Comparison of ENCODE assay signal across 11 cellular contexts in genomic region chr12:113332688-113333087, GRCh38. TPM values are rescaled to one million over a fixed set of nuclear protein-coding genes. Genes with fewer than 3 reads are reported as not detected.
DNase-seq lines count a peak whose midpoint lies in the region; ATAC-seq and TF ChIP-seq lines count a peak whose summit lies in the region.
"Had no signal": no experiment of that assay in that cellular context is flagged by ENCODE, and none has a peak within 500 bp of the region (broad histone marks: within the 10 kb centered on the region; RNA-seq: fewer than 3 reads in every experiment).

No MANE protein-coding gene starts in this region.

- H3K27ac ChIP-seq in OCI-LY1 (ENCODE audit: low read depth, low read length, poor library complexity, severe bottlenecking) (peak overlapping the region; percentile 54), spleen (peak overlapping the region in 6 of 8 donors; percentile 89 to 95 (median 91))
- H3K27ac ChIP-seq: foreskin keratinocyte had no signal

- peak overlapping the region; percentile 31 for H3K4me3 Mint-ChIP-seq in activated CD4-positive, alpha-beta T cell treated with anti-CD3 and anti-CD28 coated beads, Interleukin-2, amount 10 ng/mL, durations not matched to agents 7 days and 5 days
- peak overlapping the region; percentile 34 for H3K4me3 Mint-ChIP-seq in glutamatergic neuron (ENCODE audit: unreplicated experiment)
- peak overlapping the region in 1 of 5 donors; percentile 90 for H3K4me3 Mint-ChIP-seq in immature natural killer cell
- H3K4me3 Mint-ChIP-seq: GM23338 had no signal

- no peak overlapping the region for H3K27ac Mint-ChIP-seq in activated CD4-positive, alpha-beta T cell treated with anti-CD3 and anti-CD28 coated beads, Interleukin-2, amount 10 ng/mL, durations not matched to agents 7 days and 5 days
- H3K27ac Mint-ChIP-seq in glutamatergic neuron (ENCODE audit: unreplicated experiment) (peak overlapping the region; percentile 89), immature natural killer cell (no peak overlapping the region)
- H3K27ac Mint-ChIP-seq: GM23338 had no signal

- peak overlapping the region; percentile 92 for H3K4me2 ChIP-seq in OCI-LY1 (ENCODE audit: low read length)
- H3K4me2 ChIP-seq: GM23338 had no signal

- H3K4me3 ChIP-seq in OCI-LY1 (ENCODE audit: low read depth, low read length, poor library complexity, severe bottlenecking), result peak overlapping the region; percentile 89
- H3K4me3 ChIP-seq in spleen, result peak overlapping the region; percentile 1 to 89 (median 76)
- H3K4me3 ChIP-seq: GM23338 had no signal

- TF ChIP-seq POLR2A in spleen (IDR thresholded peaks at IDR 0.05), result no peak

- no peak for ATAC-seq in HG03196 (IDR thresholded peaks at IDR 0.05; ENCODE audit: unreplicated experiment)
- ATAC-seq: foreskin keratinocyte, GM23338 had no signal

- no peaks in the 10 kb centered on the region for H3K9me3 ChIP-seq in OCI-LY1 (ENCODE audit: low read length)
- H3K9me3 ChIP-seq in spleen, result no peaks in the 10 kb centered on the region

- CTCF ChIA-PET in activated CD4-positive, alpha-beta T cell treated with anti-CD3 and anti-CD28 coated beads, Interleukin-2, amount 10 ng/mL, durations not matched to agents 7 days and 5 days (lab: Charles Lee), result interaction anchor here (0.6 to 1.8 kb wide), 4 partner anchors 14 to 128 kb away, joined by 3 to 4 read pairs (median 3); no protein-coding TSS in a partner anchor

- H3K9me3 Mint-ChIP-seq in activated CD4-positive, alpha-beta T cell treated with anti-CD3 and anti-CD28 coated beads, Interleukin-2, amount 10 ng/mL, durations not matched to agents 7 days and 5 days, result no peaks in the 10 kb centered on the region
- H3K9me3 Mint-ChIP-seq in glutamatergic neuron (ENCODE audit: unreplicated experiment), result peaks cover 7% of the 10 kb centered on the region
- no peaks in the 10 kb centered on the region for H3K9me3 Mint-ChIP-seq in immature natural killer cell
- H3K9me3 Mint-ChIP-seq: GM23338 had no signal

- no peak for TF ChIP-seq CTCF in OCI-LY1 (IDR thresholded peaks at IDR 0.05; ENCODE audit: low read length)
- TF ChIP-seq CTCF in glutamatergic neuron (IDR thresholded peaks at IDR 0.05; ENCODE audit: partially characterized antibody, unreplicated experiment), result no peak
- no peak for TF ChIP-seq CTCF in spleen (IDR thresholded peaks at IDR 0.05 in 8 of 11, conservative IDR thresholded peaks at IDR 0.05 in 3 of 11)

- no peaks in the 10 kb centered on the region for H3K27me3 Mint-ChIP-seq in activated CD4-positive, alpha-beta T cell treated with anti-CD3 and anti-CD28 coated beads, Interleukin-2, amount 10 ng/mL, durations not matched to agents 7 days and 5 days
- H3K27me3 Mint-ChIP-seq in glutamatergic neuron (ENCODE audit: unreplicated experiment) (peaks cover 4% of the 10 kb centered on the region), immature natural killer cell (ENCODE audit: low read depth in 3 of 3) (peaks cover 3 to 6% (median 3%) of the 10 kb centered on the region in 3 donors)

- peak overlapping the region; percentile 84; the same call in 1 of the 2 replicates for H3K9ac ChIP-seq in OCI-LY1 (ENCODE audit: low read length)

- 50 to 68% (median 64%) methylated on average over 12 of the region's 12 CpGs for WGBS in spleen, 5 donors

- no peaks in the 10 kb centered on the region for H4K20me1 ChIP-seq in OCI-LY1 (ENCODE audit: insufficient read depth, low read length)

- intact Hi-C loops in spleen (cut with DNase I; ENCODE audit: low total_unique reads), result no loop called here

- H2AFZ ChIP-seq in OCI-LY1 (ENCODE audit: low read length), result no peak overlapping the region
- H2AFZ ChIP-seq: GM23338 had no signal

- H3K36me3 ChIP-seq in OCI-LY1 (ENCODE audit: insufficient read depth, low read length), result peaks cover 33% of the 10 kb centered on the region; the same call in 1 of the 2 replicates
- peaks cover 0 to 54% (median 21%) of the 10 kb centered on the region in 6 donors for H3K36me3 ChIP-seq in spleen

- DNase-seq in activated CD4-positive, alpha-beta T cell treated with anti-CD3 and anti-CD28 coated beads, Interleukin-2, amount 10 ng/mL, durations not matched to agents 7 days and 5 days, result no peak
- no peak for DNase-seq in activated CD4-positive, alpha-beta T cell treated with anti-CD3 and anti-CD28 coated beads for 1 hour
- peak; percentile 65 for DNase-seq in glutamatergic neuron
- peak; percentile 81 for DNase-seq in spleen
- DNase-seq in immature natural killer cell, result no peak
- DNase-seq in NCI-H226, result no peak
- DNase-seq: effector memory CD4-positive, alpha-beta T cell; foreskin keratinocyte had no signal

- H3K36me3 Mint-ChIP-seq in activated CD4-positive, alpha-beta T cell treated with anti-CD3 and anti-CD28 coated beads, Interleukin-2, amount 10 ng/mL, durations not matched to agents 7 days and 5 days (ENCODE audit: low read depth), result peaks cover 38% of the 10 kb centered on the region
- H3K36me3 Mint-ChIP-seq in glutamatergic neuron (ENCODE audit: unreplicated experiment) (peaks cover 7% of the 10 kb centered on the region), immature natural killer cell (peaks cover 7 to 27% (median 18%) of the 10 kb centered on the region in 3 donors)

- H3K4me1 ChIP-seq in OCI-LY1 (ENCODE audit: insufficient read depth, low read length, severe bottlenecking) (peaks cover 29% of the 10 kb centered on the region), spleen (peaks cover 12 to 85% (median 57%) of the 10 kb centered on the region in 6 donors)
- H3K4me1 ChIP-seq: foreskin keratinocyte had no signal

- no peaks in the 10 kb centered on the region for H3K27me3 ChIP-seq in OCI-LY1 (ENCODE audit: insufficient read depth, low read length)
- H3K27me3 ChIP-seq in spleen (replicated peaks in 1 of 7), result no peaks in the 10 kb centered on the region
- H3K27me3 ChIP-seq: foreskin keratinocyte had no signal

- no peaks in the 10 kb centered on the region for H3K79me2 ChIP-seq in OCI-LY1 (ENCODE audit: insufficient read depth, low read length)

- no peaks in the 10 kb centered on the region for H3F3A ChIP-seq in OCI-LY1 (ENCODE audit: insufficient read depth, low read length)

- H3K9me2 ChIP-seq in OCI-LY1 (ENCODE audit: low read depth, low read length), result no peaks in the 10 kb centered on the region

- H3K4me1 Mint-ChIP-seq in activated CD4-positive, alpha-beta T cell treated with anti-CD3 and anti-CD28 coated beads, Interleukin-2, amount 10 ng/mL, durations not matched to agents 7 days and 5 days, result peaks cover 21% of the 10 kb centered on the region
- peaks cover 11% of the 10 kb centered on the region for H3K4me1 Mint-ChIP-seq in glutamatergic neuron (ENCODE audit: low read depth, unreplicated experiment)
- H3K4me1 Mint-ChIP-seq in immature natural killer cell, result peaks cover 12 to 31% of the 10 kb centered on the region in 2 donors

- POLR2A ChIA-PET in activated CD4-positive, alpha-beta T cell treated with anti-CD3 and anti-CD28 coated beads, Interleukin-2, amount 10 ng/mL, durations not matched to agents 7 days and 5 days (lab: Charles Lee), result no interaction called here

RNA-seq across cellular contexts. Expression of gene SLC8B1, which starts 2.2 kb away (rescaled TPM):
- total RNA-seq in activated CD4-positive, alpha-beta T cell treated with anti-CD3 and anti-CD28 coated beads, Interleukin-2, amount 10 ng/mL, durations not matched to agents 7 days and 5 days, result 10 to 100 TPM; 27.7 to 33.2 TPM
- 27.9 TPM for total RNA-seq in glutamatergic neuron (ENCODE audit: unreplicated experiment)
- 100 to 1,000 TPM in 2 of 7 donors, 10 to 100 TPM in 5; 54.7 to 126 (median 84.4) TPM for total RNA-seq in spleen
- polyA plus RNA-seq in spleen, result 10 to 100 TPM; 15.0 to 47.1 (median 32.5) TPM
- 10 to 100 TPM in 2 of 3 donors, 1 to 10 TPM in 1; 8.0 to 18.6 (median 10.3) TPM for polyA plus RNA-seq in immature natural killer cell

RNA-seq across cellular contexts. Expression of gene PLBD2, which starts 25.7 kb away (rescaled TPM):
- 10 to 100 TPM; 12.7 to 15.3 TPM for total RNA-seq in activated CD4-positive, alpha-beta T cell treated with anti-CD3 and anti-CD28 coated beads, Interleukin-2, amount 10 ng/mL, durations not matched to agents 7 days and 5 days
- 85.7 TPM for total RNA-seq in glutamatergic neuron (ENCODE audit: unreplicated experiment)
- total RNA-seq in spleen, result 10 to 100 TPM; 27.9 to 38.8 (median 30.6) TPM
- 1 to 10 TPM; 4.2 to 9.0 (median 4.3) TPM for polyA plus RNA-seq in spleen
- 10 to 100 TPM in 1 of 3 donors, 1 to 10 TPM in 2; 4.8 to 10.1 (median 5.5) TPM for polyA plus RNA-seq in immature natural killer cell

Comparison
In these comparisons a context has a peak if more than half of its experiments do, and no peak if none do; other contexts are left out.
1. DNase-seq: peak in glutamatergic neuron (single experiment) and spleen (single experiment); none in activated CD4-positive, alpha-beta T cell treated with anti-CD3 and anti-CD28 coated beads, Interleukin-2, amount 10 ng/mL, durations not matched to agents 7 days and 5 days (single experiment), activated CD4-positive, alpha-beta T cell treated with anti-CD3 and anti-CD28 coated beads for 1 hour (single experiment), immature natural killer cell (0 of 3) and NCI-H226 (single experiment).